ENCODE assay signal across 8 cellular contexts in the genomic region with DNA sequence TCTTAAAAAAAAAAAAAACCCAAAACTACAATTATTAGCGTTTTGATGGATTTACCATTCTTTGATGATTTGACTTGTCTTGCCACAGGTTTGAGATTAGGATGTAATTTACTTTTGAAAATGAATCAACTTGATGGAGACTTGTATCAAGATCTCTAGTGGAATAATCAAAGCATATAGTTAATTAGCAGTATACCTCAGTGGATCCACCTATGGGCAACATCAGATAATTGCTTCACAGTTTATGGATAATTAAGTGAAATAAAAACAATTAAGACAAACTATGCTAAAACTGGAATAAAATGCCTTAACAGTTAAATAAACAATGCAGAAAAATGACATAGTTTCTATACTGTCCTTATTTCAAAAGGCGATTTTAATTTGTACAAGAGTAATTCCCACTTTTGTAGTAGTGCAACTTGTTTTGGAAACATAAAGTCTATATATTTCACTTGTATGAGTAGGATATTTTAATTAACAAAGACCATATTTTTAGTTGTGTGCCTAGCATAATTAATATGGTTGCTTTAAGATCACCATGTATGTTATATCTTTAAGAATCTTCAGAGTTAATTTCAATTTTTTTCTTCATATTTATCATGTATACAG. TPM values are rescaled to one million over a fixed set of nuclear protein-coding genes. Genes with fewer than 3 reads are reported as not detected.
DNase-seq lines count a peak whose midpoint lies in the region; ATAC-seq, FAIRE-seq and TF ChIP-seq lines count a peak whose summit lies in the region.

No MANE protein-coding gene starts in this region.

- CTCF ChIA-PET in Panc1 (lab: Charles Lee): no interaction called here

- peak; percentile 33 for FAIRE-seq in small intestine (lab: Jason Lieb, UNC)

- DNase-seq in NOMO-1 treated with DMSO at 0.1 percent for 48 hours (lab: John Stamatoyannopoulos, UW; ENCODE audit: unreplicated experiment) (peak; percentile 18), NOMO-1 treated with dmso at 0.1 percent for 144 hours (lab: John Stamatoyannopoulos, UW; ENCODE audit: unreplicated experiment) (no peak), Panc1 (ENCODE audit: low read depth, low spot score) (no peak), epithelial cell of prostate (ENCODE audit: low read depth, low spot score) (no peak), small intestine (peak; percentile 27)

- TF ChIP-seq CTCF in Panc1 (IDR thresholded peaks at IDR 0.05): peak; percentile 35; the same call in 1 of the 2 replicates

- BruUV-seq in Panc1 (replicated peaks; lab: Mats Ljungman, UMichigan): no TSS peak

- no peaks in the 10 kb centered on the region for H3K27me3 ChIP-seq in Panc1 (ENCODE audit: control insufficient read depth, insufficient read depth, low read length)
- H3K27me3 ChIP-seq in small intestine (ENCODE audit: control insufficient read depth in 2 of 2, insufficient read depth in 2 of 2, low read length in 2 of 2): no peaks in the 10 kb centered on the region

- H3K36me3 ChIP-seq in Panc1 (ENCODE audit: control insufficient read depth, insufficient read depth, low read length): no peaks in the 10 kb centered on the region; the same call in 1 of the 2 replicates
- H3K36me3 ChIP-seq in small intestine (ENCODE audit: control insufficient read depth in 2 of 2, insufficient read depth in 2 of 2, low read length in 2 of 2): peaks cover 0 to 4% of the 10 kb centered on the region in 2 donors

- H3K4me3 ChIP-seq in Panc1 (ENCODE audit: low read depth in 2 of 2, low read length in 2 of 2) (peak overlapping the region; percentile 5 to 72; a peak in 2 of 4 replicates), small intestine (ENCODE audit: low read depth in 1 of 2, low read length in 2 of 2) (no peak overlapping the region)

- H3K4me1 ChIP-seq in Panc1 (ENCODE audit: control insufficient read depth, insufficient read depth, low read length) (no peaks in the 10 kb centered on the region), small intestine (ENCODE audit: control insufficient read depth in 2 of 2, insufficient read depth in 1 of 2, low read depth in 1 of 2, low read length in 1 of 2) (peaks cover 0 to 5% of the 10 kb centered on the region in 2 donors)

- intact Hi-C loops in Panc1 (cut with micrococcal nuclease; ENCODE audit: unreplicated experiment): no loop called here

- H3K27ac ChIP-seq in Panc1 (ENCODE audit: low read length) (no peak overlapping the region), epithelial cell of prostate (peak overlapping the region; percentile 98), small intestine (ENCODE audit: low read depth in 1 of 2, low read length in 1 of 2) (no peak overlapping the region)

- in situ Hi-C loops in Panc1 (cut with HindIII; ENCODE audit: low pct_unique_long_range_greater_than_20kb, low sequenced_read_pairs): no loop called here

- ATAC-seq in Panc1: no peak
- no peak for ATAC-seq in GM21360 (IDR thresholded peaks at IDR 0.05; ENCODE audit: unreplicated experiment)
- no peak for ATAC-seq in HG03521 (IDR thresholded peaks at IDR 0.05; ENCODE audit: unreplicated experiment)
- ATAC-seq in HG03045 (IDR thresholded peaks at IDR 0.05; ENCODE audit: unreplicated experiment): no peak

- WGBS in small intestine, 3 donors: 27 to 48% (median 38%) methylated on average over 2 of the region's 2 CpGs

- POLR2A ChIA-PET in Panc1 (lab: Charles Lee): no interaction called here

- H3K9me3 ChIP-seq in Panc1 (ENCODE audit: control insufficient read depth, insufficient read depth, low read depth, low read length): no peaks in the 10 kb centered on the region
- no peaks in the 10 kb centered on the region for H3K9me3 ChIP-seq in small intestine (ENCODE audit: control insufficient read depth, low read depth)

RNA-seq across cellular contexts. Expression of gene CPEB2, which starts 4.2 kb away (rescaled TPM):
- 7.2 TPM for total RNA-seq in Panc1 (2021; ENCODE audit: unreplicated experiment)
- polyA plus RNA-seq in Panc1 (2012; ENCODE audit: insufficient read length): 2.1 TPM
- 1 to 10 TPM; 5.4 to 9.4 (median 7.3) TPM for polyA plus RNA-seq in small intestine

Comparison
In these comparisons a context has a peak if more than half of its experiments do, and no peak if none do; other contexts are left out.
1. DNase-seq: peak in NOMO-1 treated with DMSO at 0.1 percent for 48 hours (single experiment) and small intestine (single experiment); none in NOMO-1 treated with dmso at 0.1 percent for 144 hours (single experiment), Panc1 (single experiment) and epithelial cell of prostate (single experiment).
2. H3K4me3 ChIP-seq: peak in Panc1 (2 of 2); none in small intestine (0 of 2).